In the genomic region with DNA sequence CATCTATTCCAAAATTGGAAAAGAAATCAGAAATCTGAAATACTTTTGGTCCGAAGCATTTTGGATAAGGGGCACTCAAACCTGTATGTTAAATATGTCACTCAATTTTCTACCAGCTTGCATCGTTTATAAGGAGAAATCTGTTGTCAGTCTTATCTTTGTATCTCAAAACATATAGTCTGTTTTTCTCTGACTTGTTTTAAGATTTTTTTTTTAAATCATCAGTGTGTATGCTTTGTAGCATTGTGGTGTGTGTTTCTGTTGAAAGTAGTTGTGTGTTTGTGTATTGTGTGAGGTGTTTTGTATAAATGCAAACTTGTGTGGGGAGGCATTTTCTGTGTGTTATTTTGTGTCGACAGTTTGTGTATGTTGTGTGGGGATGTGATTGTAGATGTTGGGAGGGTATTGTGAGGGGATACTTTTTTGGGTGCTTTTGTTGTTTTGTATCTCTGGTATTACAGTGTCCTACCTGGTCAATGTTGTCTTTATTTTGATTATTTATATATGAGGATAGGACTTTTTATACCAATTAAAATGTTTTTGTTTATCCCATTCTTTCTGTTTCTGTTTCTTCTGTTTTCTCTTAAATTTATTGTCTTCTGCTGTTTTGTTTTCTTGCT, we compare ENCODE assay signal across 1 cellular context.
TF ChIP-seq lines count a peak whose summit lies in the region.

No MANE protein-coding gene starts in this region.

TF ChIP-seq in K562, 482 proteins besides CTCF, POLR2A, EP300 and RAD21 (continues in another document):
- peak in 1 of 2 experiments; percentile 42 for TF ChIP-seq NCOA2 (IDR thresholded peaks at IDR 0.05; ENCODE audit: partially characterized antibody in 2 of 2)
- TF ChIP-seq HDGF (IDR thresholded peaks at IDR 0.05), result 0 out of 2 replicates have a peak, but pooled peaks have one; percentile 26
- no peak for TF ChIP-seq GATAD2B (IDR thresholded peaks at IDR 0.05; ENCODE audit: borderline replicate concordance)
- no peak for TF ChIP-seq HDAC1 (IDR thresholded peaks at IDR 0.05)
- no peak for TF ChIP-seq POLR2AphosphoS5 (IDR thresholded peaks at IDR 0.05; ENCODE audit: control insufficient read depth, insufficient read depth, low read depth, low read length)
- TF ChIP-seq FOXK2 (conservative IDR thresholded peaks at IDR 0.05 in 1 of 2, IDR thresholded peaks at IDR 0.05 in 1 of 2; ENCODE audit: low read depth in 2 of 2), result 0 out of 4 replicates have a peak, but pooled peaks of 1 of the 2 experiments have one; percentile 11
- no peak for TF ChIP-seq ZNF57 (CRISPR knock-in tag; IDR thresholded peaks at IDR 0.05)
- no peak for TF ChIP-seq PHB (CRISPR knock-in tag; IDR thresholded peaks at IDR 0.05)
- TF ChIP-seq, protein P1, sequence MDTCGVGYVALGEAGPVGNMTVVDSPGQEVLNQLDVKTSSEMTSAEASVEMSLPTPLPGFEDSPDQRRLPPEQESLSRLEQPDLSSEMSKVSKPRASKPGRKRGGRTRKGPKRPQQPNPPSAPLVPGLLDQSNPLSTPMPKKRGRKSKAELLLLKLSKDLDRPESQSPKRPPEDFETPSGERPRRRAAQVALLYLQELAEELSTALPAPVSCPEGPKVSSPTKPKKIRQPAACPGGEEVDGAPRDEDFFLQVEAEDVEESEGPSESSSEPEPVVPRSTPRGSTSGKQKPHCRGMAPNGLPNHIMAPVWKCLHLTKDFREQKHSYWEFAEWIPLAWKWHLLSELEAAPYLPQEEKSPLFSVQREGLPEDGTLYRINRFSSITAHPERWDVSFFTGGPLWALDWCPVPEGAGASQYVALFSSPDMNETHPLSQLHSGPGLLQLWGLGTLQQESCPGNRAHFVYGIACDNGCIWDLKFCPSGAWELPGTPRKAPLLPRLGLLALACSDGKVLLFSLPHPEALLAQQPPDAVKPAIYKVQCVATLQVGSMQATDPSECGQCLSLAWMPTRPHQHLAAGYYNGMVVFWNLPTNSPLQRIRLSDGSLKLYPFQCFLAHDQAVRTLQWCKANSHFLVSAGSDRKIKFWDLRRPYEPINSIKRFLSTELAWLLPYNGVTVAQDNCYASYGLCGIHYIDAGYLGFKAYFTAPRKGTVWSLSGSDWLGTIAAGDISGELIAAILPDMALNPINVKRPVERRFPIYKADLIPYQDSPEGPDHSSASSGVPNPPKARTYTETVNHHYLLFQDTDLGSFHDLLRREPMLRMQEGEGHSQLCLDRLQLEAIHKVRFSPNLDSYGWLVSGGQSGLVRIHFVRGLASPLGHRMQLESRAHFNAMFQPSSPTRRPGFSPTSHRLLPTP (IDR thresholded peaks at IDR 0.05; ENCODE audit: borderline replicate concordance, extremely low read depth, insufficient read length), result no peak
- no peak for TF ChIP-seq ZFP30 (CRISPR knock-in tag; IDR thresholded peaks at IDR 0.05; ENCODE audit: borderline replicate concordance)
- TF ChIP-seq JUN (IDR thresholded peaks at IDR 0.05; ENCODE audit: borderline replicate concordance, low read depth, low read length), result 0 out of 2 replicates have a peak, but pooled peaks have one; percentile 5
- TF ChIP-seq JUN (CRISPR knock-in tag; IDR thresholded peaks at IDR 0.05; ENCODE audit: borderline replicate concordance), result no peak
- no peak for TF ChIP-seq KHSRP (IDR thresholded peaks at IDR 0.05)
- TF ChIP-seq, protein P2, sequence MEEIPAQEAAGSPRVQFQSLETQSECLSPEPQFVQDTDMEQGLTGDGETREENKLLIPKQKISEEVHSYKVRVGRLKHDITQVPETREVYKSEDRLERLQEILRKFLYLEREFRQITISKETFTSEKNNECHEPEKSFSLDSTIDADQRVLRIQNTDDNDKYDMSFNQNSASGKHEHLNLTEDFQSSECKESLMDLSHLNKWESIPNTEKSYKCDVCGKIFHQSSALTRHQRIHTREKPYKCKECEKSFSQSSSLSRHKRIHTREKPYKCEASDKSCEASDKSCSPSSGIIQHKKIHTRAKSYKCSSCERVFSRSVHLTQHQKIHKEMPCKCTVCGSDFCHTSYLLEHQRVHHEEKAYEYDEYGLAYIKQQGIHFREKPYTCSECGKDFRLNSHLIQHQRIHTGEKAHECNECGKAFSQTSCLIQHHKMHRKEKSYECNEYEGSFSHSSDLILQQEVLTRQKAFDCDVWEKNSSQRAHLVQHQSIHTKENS (CRISPR knock-in tag; IDR thresholded peaks at IDR 0.05), result no peak
- no peak for TF ChIP-seq ZNF778 (CRISPR knock-in tag; IDR thresholded peaks at IDR 0.05)
- TF ChIP-seq ZNF174 (CRISPR knock-in tag; IDR thresholded peaks at IDR 0.05), result no peak
- peak; percentile 20; the same call in 1 of the 2 replicates for TF ChIP-seq ARID1B (IDR thresholded peaks at IDR 0.05)
- TF ChIP-seq ZNF23 (CRISPR knock-in tag; IDR thresholded peaks at IDR 0.05), result no peak
- TF ChIP-seq SMARCA4 (IDR thresholded peaks at IDR 0.05), result 0 out of 2 replicates have a peak, but pooled peaks have one; percentile 24
- TF ChIP-seq ARNT (IDR thresholded peaks at IDR 0.05), result peak; percentile 33 to 60; a peak in 2 of 4 replicates
- TF ChIP-seq NONO (IDR thresholded peaks at IDR 0.05; ENCODE audit: low read depth in 2 of 2, low read length in 1 of 2), result no peak
- peak; percentile 24 to 57; a peak in 1 of 4 replicates for TF ChIP-seq MLLT1 (IDR thresholded peaks at IDR 0.05)
- TF ChIP-seq SMARCA5 (IDR thresholded peaks at IDR 0.05), result 0 out of 2 replicates have a peak, but pooled peaks have one; percentile 53
- no peak for TF ChIP-seq ATF3 (IDR thresholded peaks at IDR 0.05)
- no peak for TF ChIP-seq ATF3 (CRISPR knock-in tag; conservative IDR thresholded peaks at IDR 0.05)
- TF ChIP-seq E4F1 (CRISPR knock-in tag; IDR thresholded peaks at IDR 0.05; ENCODE audit: borderline replicate concordance), result no peak
- TF ChIP-seq CBX3 (IDR thresholded peaks at IDR 0.05; ENCODE audit: borderline replicate concordance in 1 of 2, low read length in 2 of 2), result peak in 1 of 2 experiments; percentile 97; a peak in 2 of 3 replicates
- TF ChIP-seq ZNF609 (CRISPR knock-in tag; IDR thresholded peaks at IDR 0.05; ENCODE audit: borderline replicate concordance), result no peak
- TF ChIP-seq DPF2 (IDR thresholded peaks at IDR 0.05), result no peak
- TF ChIP-seq, protein P3, sequence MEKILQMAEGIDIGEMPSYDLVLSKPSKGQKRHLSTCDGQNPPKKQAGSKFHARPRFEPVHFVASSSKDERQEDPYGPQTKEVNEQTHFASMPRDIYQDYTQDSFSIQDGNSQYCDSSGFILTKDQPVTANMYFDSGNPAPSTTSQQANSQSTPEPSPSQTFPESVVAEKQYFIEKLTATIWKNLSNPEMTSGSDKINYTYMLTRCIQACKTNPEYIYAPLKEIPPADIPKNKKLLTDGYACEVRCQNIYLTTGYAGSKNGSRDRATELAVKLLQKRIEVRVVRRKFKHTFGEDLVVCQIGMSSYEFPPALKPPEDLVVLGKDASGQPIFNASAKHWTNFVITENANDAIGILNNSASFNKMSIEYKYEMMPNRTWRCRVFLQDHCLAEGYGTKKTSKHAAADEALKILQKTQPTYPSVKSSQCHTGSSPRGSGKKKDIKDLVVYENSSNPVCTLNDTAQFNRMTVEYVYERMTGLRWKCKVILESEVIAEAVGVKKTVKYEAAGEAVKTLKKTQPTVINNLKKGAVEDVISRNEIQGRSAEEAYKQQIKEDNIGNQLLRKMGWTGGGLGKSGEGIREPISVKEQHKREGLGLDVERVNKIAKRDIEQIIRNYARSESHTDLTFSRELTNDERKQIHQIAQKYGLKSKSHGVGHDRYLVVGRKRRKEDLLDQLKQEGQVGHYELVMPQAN (IDR thresholded peaks at IDR 0.05; ENCODE audit: borderline replicate concordance), result peak; percentile 29; the same call in 1 of the 2 replicates
- TF ChIP-seq ZZZ3 (IDR thresholded peaks at IDR 0.05), result 0 out of 2 replicates have a peak, but pooled peaks have one; percentile 49
- TF ChIP-seq TRIM28 (IDR thresholded peaks at IDR 0.05), result peak; percentile 93
- TF ChIP-seq RHOXF2B (CRISPR knock-in tag; conservative IDR thresholded peaks at IDR 0.05), result no peak
- TF ChIP-seq ZNF398 (CRISPR knock-in tag; IDR thresholded peaks at IDR 0.05), result no peak
- TF ChIP-seq NCOA4 (IDR thresholded peaks at IDR 0.05; ENCODE audit: partially characterized antibody), result no peak
- peak; percentile 68 for TF ChIP-seq ZNF280A (IDR thresholded peaks at IDR 0.05; ENCODE audit: low read depth, partially characterized antibody)
- no peak for TF ChIP-seq CREBBP (IDR thresholded peaks at IDR 0.05; ENCODE audit: low read depth, low read length)
- no peak for TF ChIP-seq ZNF124 (CRISPR knock-in tag; IDR thresholded peaks at IDR 0.05)
